Comparison of ENCODE assay signal across 10 cellular contexts in genomic region chr10:112675560-112676083, GRCh38.
"Had no signal": no experiment of that assay in that cellular context is flagged by ENCODE, and none has a peak within 500 bp of the region (broad histone marks: within the 10 kb centered on the region; RNA-seq: fewer than 3 reads in every experiment).

No MANE protein-coding gene starts in this region.

- H3K9me3 ChIP-seq: HAP-1 had no signal

- H3K4me3 ChIP-seq: GM23248, GM23338, HAP-1 had no signal

- H3K4me2 ChIP-seq: GM23338 had no signal

- H3K27ac ChIP-seq: GM23248 had no signal

- H3K27ac Mint-ChIP-seq: GM23338, HFFc6 had no signal

- H2AFZ ChIP-seq: GM23248, GM23338 had no signal

- FAIRE-seq: H1, H54 had no signal

- DNase-seq: GM23248, GOT3, H7, HCEC 1CT, HFFc6 had no signal

- ATAC-seq: GM23338, HCT116 had no signal

- H3K9ac ChIP-seq: GM23248 had no signal

- H3K36me3 ChIP-seq: HAP-1 had no signal

- H3K9me3 Mint-ChIP-seq: GM23338, HFFc6 had no signal

- H3K4me3 Mint-ChIP-seq: GM23338, HFFc6 had no signal
